1 cellular context compared by ENCODE assay signal in genomic region chr15:52115598-52116427, GRCh38.
TF ChIP-seq lines count a peak whose summit lies in the region.

No MANE protein-coding gene starts in this region.

TF ChIP-seq in GM23338, 12 proteins besides CTCF, POLR2A, EP300 and RAD21 (continued from another document):
- TF ChIP-seq ZNF114 (CRISPR knock-in tag; IDR thresholded peaks at IDR 0.05) (no peak), ZNF331 (CRISPR knock-in tag; IDR thresholded peaks at IDR 0.05; ENCODE audit: low read depth) (no peak), POLR2AphosphoS5 (IDR thresholded peaks at IDR 0.05; ENCODE audit: low read depth) (no peak), ZNF462 (CRISPR knock-in tag; IDR thresholded peaks at IDR 0.05) (no peak), JUNB (IDR thresholded peaks at IDR 0.05; ENCODE audit: unreplicated experiment) (no peak)
